Comparison of ENCODE assay signal across 9 cellular contexts in genomic region chr1:220787069-220787614, GRCh38. TPM values are rescaled to one million over a fixed set of nuclear protein-coding genes. Genes with fewer than 3 reads are reported as not detected.
A peak's percentile ranks its signal among the peaks of the same experiment; 100 is the strongest.
DNase-seq lines count a peak whose midpoint lies in the region; ATAC-seq, FAIRE-seq and TF ChIP-seq lines count a peak whose summit lies in the region.
"Had no signal": no experiment of that assay in that cellular context is flagged by ENCODE, and none has a peak within 500 bp of the region (broad histone marks: within the 10 kb centered on the region; RNA-seq: fewer than 3 reads in every experiment).

No MANE protein-coding gene starts in this region.

- H3K27ac Mint-ChIP-seq in activated T-cell treated with anti-CD3 and anti-CD28 coated beads, Interleukin-2, amount 50 U/mL, for 24 hours, result no peak overlapping the region

- intact Hi-C loops in Panc1 (cut with micrococcal nuclease; ENCODE audit: unreplicated experiment) (no loop called here), head of caudate nucleus (cut with DNase I) (no loop called here), pancreas (cut with DNase I) (loop anchor here in 1 of 3 donors (10.0 kb wide), 1 partner anchor 472 kb away; no protein-coding TSS in a partner anchor)

- TF ChIP-seq CTCF in Panc1 (IDR thresholded peaks at IDR 0.05), result peak; percentile 17
- TF ChIP-seq CTCF in pancreas (IDR thresholded peaks at IDR 0.05), result no peak

- no peak overlapping the region for H3K27ac ChIP-seq in Panc1 (ENCODE audit: low read length)
- peak overlapping the region; percentile 67 to 82 (median 78) for H3K27ac ChIP-seq in pancreas

- H3K4me1 ChIP-seq in Panc1 (ENCODE audit: control insufficient read depth, insufficient read depth, low read length) (no peaks in the 10 kb centered on the region), pancreas (peaks cover 0 to 4% (median 0%) of the 10 kb centered on the region in 3 donors)

- no peak for FAIRE-seq in pancreas (lab: Jason Lieb, UNC)
- FAIRE-seq: G401.6 had no signal

- H3K9me3 Mint-ChIP-seq in activated T-cell treated with anti-CD3 and anti-CD28 coated beads, Interleukin-2, amount 50 U/mL, for 24 hours, result no peaks in the 10 kb centered on the region

- no TSS peak for BruUV-seq in Panc1 (replicated peaks; lab: Mats Ljungman, UMichigan)

- ATAC-seq in HG03442 (IDR thresholded peaks at IDR 0.05; ENCODE audit: unreplicated experiment), result peak; percentile 37
- ATAC-seq in Panc1, result peak; percentile 71
- peak; percentile 76 to 86 (median 84) for ATAC-seq in pancreas

- peak overlapping the region; percentile 36 for H3K4me3 Mint-ChIP-seq in activated T-cell treated with anti-CD3 and anti-CD28 coated beads, Interleukin-2, amount 50 U/mL, for 24 hours

- H3K9me3 ChIP-seq in Panc1 (ENCODE audit: control insufficient read depth, insufficient read depth, low read depth, low read length) (no peaks in the 10 kb centered on the region), pancreas (no peaks in the 10 kb centered on the region)

- peak overlapping the region; percentile 40 to 47 for H3K4me3 ChIP-seq in Panc1 (ENCODE audit: low read depth in 2 of 2, low read length in 2 of 2)
- H3K4me3 ChIP-seq in pancreas, result peak overlapping the region; percentile 49 to 73 (median 56)

- H3K4me1 Mint-ChIP-seq in activated T-cell treated with anti-CD3 and anti-CD28 coated beads, Interleukin-2, amount 50 U/mL, for 24 hours (ENCODE audit: low read depth), result peaks cover 5% of the 10 kb centered on the region

- no peak for DNase-seq in activated T-cell treated with anti-CD3 and anti-CD28 coated beads, Interleukin-2, amount 50 U/mL, for 24 hours
- DNase-seq in activated T-cell treated with anti-CD3 and anti-CD28 coated beads for 4 hours, result no peak
- no peak for DNase-seq in Panc1 (ENCODE audit: low read depth, low spot score)
- DNase-seq in head of caudate nucleus, result peak; percentile 24 to 91 (median 70)
- DNase-seq in pancreas, result peak; percentile 67 to 85 (median 75)
- DNase-seq in T1000 (lab: John Stamatoyannopoulos, UW), result no peak
- DNase-seq in NCI-H524 treated with DMSO at 0.1 percent for 48 hours (lab: John Stamatoyannopoulos, UW), result no peak

- H3K27me3 ChIP-seq in Panc1 (ENCODE audit: control insufficient read depth, insufficient read depth, low read length), result no peaks in the 10 kb centered on the region
- H3K27me3 ChIP-seq in pancreas, result no peaks in the 10 kb centered on the region

- POLR2A ChIA-PET in Panc1 (lab: Charles Lee), result no interaction called here

- CTCF ChIA-PET in Panc1 (lab: Charles Lee), result interaction anchor here (0.6 kb wide), 1 partner anchor 107 kb away, joined by 4 read pairs; no protein-coding TSS in a partner anchor

- peaks cover 63% of the 10 kb centered on the region for H3K27me3 Mint-ChIP-seq in activated T-cell treated with anti-CD3 and anti-CD28 coated beads, Interleukin-2, amount 50 U/mL, for 24 hours

- in situ Hi-C loops in Panc1 (cut with HindIII; ENCODE audit: low pct_unique_long_range_greater_than_20kb, low sequenced_read_pairs), result no loop called here

- no peaks in the 10 kb centered on the region; the same call in 1 of the 2 replicates for H3K36me3 ChIP-seq in Panc1 (ENCODE audit: control insufficient read depth, insufficient read depth, low read length)
- no peaks in the 10 kb centered on the region for H3K36me3 ChIP-seq in pancreas

- WGBS in pancreas, 2 donors, result 2 to 3% methylated on average over 32 of the region's 32 CpGs

- H3K36me3 Mint-ChIP-seq in activated T-cell treated with anti-CD3 and anti-CD28 coated beads, Interleukin-2, amount 50 U/mL, for 24 hours (ENCODE audit: low read depth), result no peaks in the 10 kb centered on the region

RNA-seq across cellular contexts. Expression of gene MTARC1, which starts 0.4 kb away (rescaled TPM):
- total RNA-seq in Panc1 (2021; ENCODE audit: unreplicated experiment) (0.74 TPM), pancreas (10 to 100 TPM in 1 of 6 donors, 1 to 10 TPM in 5; 2.5 to 10.8 (median 7.4) TPM)
- polyA plus RNA-seq in Panc1 (2012; ENCODE audit: insufficient read length), result 0.30 TPM
- 1 to 10 TPM; 6.0 to 7.1 TPM for polyA plus RNA-seq in pancreas

RNA-seq across cellular contexts. Expression of gene MTARC2, which starts 39.0 kb away (rescaled TPM):
- total RNA-seq in Panc1 (2021; ENCODE audit: unreplicated experiment) (10.1 TPM), pancreas (10 to 100 TPM; 14.8 to 27.0 (median 16.8) TPM)
- polyA plus RNA-seq in Panc1 (2012; ENCODE audit: insufficient read length), result 7.6 TPM
- 10 to 100 TPM; 12.2 to 15.9 TPM for polyA plus RNA-seq in pancreas

Comparison
In these comparisons a context has a peak if more than half of its experiments do, and no peak if none do; other contexts are left out.
1. DNase-seq: peak in head of caudate nucleus (42 of 42) and pancreas (6 of 6); none in activated T-cell treated with anti-CD3 and anti-CD28 coated beads, Interleukin-2, amount 50 U/mL, for 24 hours (single experiment), activated T-cell treated with anti-CD3 and anti-CD28 coated beads for 4 hours (single experiment), Panc1 (single experiment), T1000 (single experiment) and NCI-H524 treated with DMSO at 0.1 percent for 48 hours (single experiment).
2. Peak in every context shown above with its lines, with median percentiles within 50 percentile points of each other: ATAC-seq.